ENCODE assay signal across 8 cellular contexts in genomic region chr1:224502459-224503160, GRCh38.
DNase-seq lines count a peak whose midpoint lies in the region; ATAC-seq and TF ChIP-seq lines count a peak whose summit lies in the region.

No MANE protein-coding gene starts in this region.

- H3K9me3 ChIP-seq in trophoblast cell (ENCODE audit: insufficient read depth, low read depth, low read length) (no peaks in the 10 kb centered on the region), Karpas-422 (ENCODE audit: low read length) (no peaks in the 10 kb centered on the region)

- H3K18ac ChIP-seq in trophoblast cell (ENCODE audit: low read length) = no peak overlapping the region

- H3K79me2 ChIP-seq in GM23338 (replicated peaks; ENCODE audit: insufficient read depth) (no peaks in the 10 kb centered on the region), trophoblast cell (ENCODE audit: control insufficient read depth, insufficient read depth, low read length, poor library complexity) (no peaks in the 10 kb centered on the region), Karpas-422 (ENCODE audit: low read length) (no peaks in the 10 kb centered on the region)

- H2BK5ac ChIP-seq in trophoblast cell (ENCODE audit: low read depth, low read length, poor library complexity) = no peak overlapping the region

- DNase-seq in GM23338 (ENCODE audit: low spot score) (peak; percentile 53), NCI-H524 (lab: John Stamatoyannopoulos, UW) (peak; percentile 28 to 65), endothelial cell (ENCODE audit: low spot score) (peak; percentile 22), trophoblast cell (no peak), hepatic stellate cell (ENCODE audit: low spot score) (no peak), brain microvascular endothelial cell (no peak), AG08396 (ENCODE audit: low spot score) (no peak), Karpas-422 (no peak)

- peak overlapping the region; percentile 61 for H3K27ac Mint-ChIP-seq in GM23338
- H3K27ac Mint-ChIP-seq in endothelial cell (ENCODE audit: unreplicated experiment) = peak overlapping the region; percentile 97

- no peak overlapping the region for H2AK5ac ChIP-seq in trophoblast cell (ENCODE audit: low read length)

- H3K9me2 ChIP-seq in GM23338 (ENCODE audit: insufficient read depth) = no peaks in the 10 kb centered on the region
- no peaks in the 10 kb centered on the region for H3K9me2 ChIP-seq in Karpas-422 (replicated peaks; ENCODE audit: insufficient read depth, low read length)

- TF ChIP-seq CTCF in GM23338 (conservative IDR thresholded peaks at IDR 0.05; ENCODE audit: low read depth in 2 of 2) (no peak), endothelial cell (IDR thresholded peaks at IDR 0.05; ENCODE audit: unreplicated experiment) (no peak), brain microvascular endothelial cell (IDR thresholded peaks at IDR 0.05; ENCODE audit: low read depth, low read length, missing control alignments) (no peak)

- H3K4me3 ChIP-seq in GM23338 = peak overlapping the region; percentile 32
- no peak overlapping the region for H3K4me3 ChIP-seq in trophoblast cell (ENCODE audit: low read depth, low read length)
- H3K4me3 ChIP-seq in brain microvascular endothelial cell (ENCODE audit: low read depth, low read length) = no peak overlapping the region
- no peak overlapping the region for H3K4me3 ChIP-seq in Karpas-422 (ENCODE audit: low read length)

- H3K27me3 ChIP-seq in GM23338 (ENCODE audit: insufficient read depth) = no peaks in the 10 kb centered on the region
- no peaks in the 10 kb centered on the region for H3K27me3 ChIP-seq in trophoblast cell (ENCODE audit: insufficient read depth, low read length)
- H3K27me3 ChIP-seq in brain microvascular endothelial cell (replicated peaks) = no peaks in the 10 kb centered on the region
- no peaks in the 10 kb centered on the region for H3K27me3 ChIP-seq in Karpas-422 (ENCODE audit: low read length)

- no peak overlapping the region for H4K12ac ChIP-seq in trophoblast cell (ENCODE audit: low read depth, low read length)

- H3K36me3 ChIP-seq in GM23338 (ENCODE audit: insufficient read depth) (no peaks in the 10 kb centered on the region), trophoblast cell (ENCODE audit: control insufficient read depth in 1 of 2, insufficient read depth in 2 of 2, low read length in 2 of 2) (no peaks in the 10 kb centered on the region), brain microvascular endothelial cell (replicated peaks) (no peaks in the 10 kb centered on the region), Karpas-422 (ENCODE audit: insufficient read depth, low read length) (no peaks in the 10 kb centered on the region)

- H3K27ac ChIP-seq in GM23338 (ENCODE audit: low read depth) (peak overlapping the region; percentile 99), trophoblast cell (ENCODE audit: low read depth, low read length) (no peak overlapping the region), brain microvascular endothelial cell (no peak overlapping the region), Karpas-422 (ENCODE audit: low read length) (no peak overlapping the region)

- H4K91ac ChIP-seq in trophoblast cell (ENCODE audit: low read depth, low read length) = no peak overlapping the region

- H3K4me1 ChIP-seq in GM23338 (ENCODE audit: insufficient read depth) = peaks cover 54% of the 10 kb centered on the region
- peaks cover 10 to 22% of the 10 kb centered on the region in 2 experiments for H3K4me1 ChIP-seq in trophoblast cell (ENCODE audit: control insufficient read depth in 1 of 2, insufficient read depth in 2 of 2, low read length in 2 of 2)
- H3K4me1 ChIP-seq in Karpas-422 (ENCODE audit: low read length) = no peaks in the 10 kb centered on the region

- H4K20me1 ChIP-seq in GM23338 (replicated peaks; ENCODE audit: insufficient read depth) = no peaks in the 10 kb centered on the region
- H4K20me1 ChIP-seq in Karpas-422 (ENCODE audit: insufficient read depth, low read depth, low read length) = no peaks in the 10 kb centered on the region

- H3K4me3 Mint-ChIP-seq in GM23338 = peak overlapping the region; percentile 18; the same call in 2 of the 3 replicates
- peak overlapping the region; percentile 28 for H3K4me3 Mint-ChIP-seq in endothelial cell (ENCODE audit: unreplicated experiment)

- no peak overlapping the region for H3K14ac ChIP-seq in trophoblast cell (ENCODE audit: low read length)

- H3K9ac ChIP-seq in trophoblast cell (ENCODE audit: low read length) (no peak overlapping the region), Karpas-422 (ENCODE audit: low read length) (no peak overlapping the region)

- peaks cover 2% of the 10 kb centered on the region for H3K79me1 ChIP-seq in trophoblast cell (ENCODE audit: low read length)

- no peak overlapping the region for H3K23ac ChIP-seq in trophoblast cell (ENCODE audit: low read length)

- in situ Hi-C loops in brain microvascular endothelial cell (cut with HindIII; ENCODE audit: low pct_ligation_motif_present, low sequenced_read_pairs) = loop anchor here (25.0 kb wide), 2 partner anchors 110 to 360 kb away; partner anchors contain the start of gene CNIH3

- no CpG with 5 or more reads among the region's 12 CpGs for WGBS in trophoblast cell (ENCODE audit: extremely low coverage, insufficient coverage, insufficient read length)

- H4K8ac ChIP-seq in trophoblast cell (ENCODE audit: low read depth, low read length) = no peak overlapping the region

- H3K4me1 Mint-ChIP-seq in GM23338 (peaks cover 74% of the 10 kb centered on the region), endothelial cell (ENCODE audit: unreplicated experiment) (peaks cover 60% of the 10 kb centered on the region)

- no peak overlapping the region for H3K4ac ChIP-seq in trophoblast cell (ENCODE audit: low read depth, low read length)

- H3K36me3 Mint-ChIP-seq in GM23338 (ENCODE audit: low read depth) = peaks cover 4% of the 10 kb centered on the region; the same call in 2 of the 3 replicates
- no peaks in the 10 kb centered on the region for H3K36me3 Mint-ChIP-seq in endothelial cell (ENCODE audit: low read depth, unreplicated experiment)

- H2BK12ac ChIP-seq in trophoblast cell (ENCODE audit: low read length) = no peak overlapping the region

- H2AFZ ChIP-seq in GM23338 (0 out of 2 replicates have a peak overlapping the region, but pooled peaks have one; percentile 3), trophoblast cell (ENCODE audit: insufficient read depth, low read length, poor library complexity) (peak overlapping the region; percentile 8), Karpas-422 (ENCODE audit: low read length) (no peak overlapping the region)

- H3K27me3 Mint-ChIP-seq in GM23338 (ENCODE audit: insufficient read depth, low read depth, poor library complexity) = peaks cover 24% of the 10 kb centered on the region
- H3K27me3 Mint-ChIP-seq in endothelial cell (ENCODE audit: unreplicated experiment) = peaks cover 11% of the 10 kb centered on the region

- peak; percentile 30 for ATAC-seq in GM23338

- peaks cover 7% of the 10 kb centered on the region for H3K9me3 Mint-ChIP-seq in GM23338
- H3K9me3 Mint-ChIP-seq in endothelial cell (ENCODE audit: unreplicated experiment) = no peaks in the 10 kb centered on the region

- H3F3A ChIP-seq in GM23338 (replicated peaks; ENCODE audit: low read depth) = peaks cover 37% of the 10 kb centered on the region

- H2BK120ac ChIP-seq in trophoblast cell (ENCODE audit: insufficient read depth, low read length, poor library complexity) = no peak overlapping the region

- H3K4me2 ChIP-seq in GM23338 (peak overlapping the region; percentile 62), trophoblast cell (ENCODE audit: low read length) (no peak overlapping the region), Karpas-422 (ENCODE audit: low read depth, low read length, poor library complexity, severe bottlenecking) (no peak overlapping the region)

TF ChIP-seq in GM23338, 12 proteins besides CTCF, POLR2A, EP300 and RAD21 (continues in another document):
- no peak for TF ChIP-seq NANOG (IDR thresholded peaks at IDR 0.05; ENCODE audit: borderline replicate concordance)
- no peak for TF ChIP-seq STAT1 (IDR thresholded peaks at IDR 0.05; ENCODE audit: unreplicated experiment)
- no peak for TF ChIP-seq ZNF114 (CRISPR knock-in tag; IDR thresholded peaks at IDR 0.05)
- no peak for TF ChIP-seq EZH2phosphoT487 (IDR thresholded peaks at IDR 0.05; ENCODE audit: unreplicated experiment)
- no peak for TF ChIP-seq JUNB (IDR thresholded peaks at IDR 0.05; ENCODE audit: unreplicated experiment)
- TF ChIP-seq ZNF331 (CRISPR knock-in tag; IDR thresholded peaks at IDR 0.05; ENCODE audit: low read depth) = no peak

Comparison
In these comparisons a context has a peak if more than half of its experiments do, and no peak if none do; other contexts are left out.
1. DNase-seq: peak in GM23338 (single experiment), NCI-H524 (2 of 2) and endothelial cell (single experiment); none in trophoblast cell (0 of 2), hepatic stellate cell (single experiment), brain microvascular endothelial cell (single experiment), AG08396 (single experiment) and Karpas-422 (single experiment).